11 cellular contexts compared by ENCODE assay signal in genomic region chr2:42967959-42968674, GRCh38.
DNase-seq lines count a peak whose midpoint lies in the region; ATAC-seq and TF ChIP-seq lines count a peak whose summit lies in the region.
"Had no signal": no experiment of that assay in that cellular context is flagged by ENCODE, and none has a peak within 500 bp of the region (broad histone marks: within the 10 kb centered on the region; RNA-seq: fewer than 3 reads in every experiment).

No MANE protein-coding gene starts in this region.

- H3K27me3 ChIP-seq in BE2C (no peaks in the 10 kb centered on the region), prostate gland (replicated peaks; ENCODE audit: insufficient read depth) (no peaks in the 10 kb centered on the region)

- H3K27ac ChIP-seq in prostate gland: peak overlapping the region; percentile 12 to 45

- DNase-seq in BE2C (peak; percentile 42), fibroblast of the aortic adventitia (ENCODE audit: low read depth) (peak; percentile 98), prostate gland (ENCODE audit: low spot score) (no peak), globus pallidus (ENCODE audit: low spot score) (no peak), NOMO-1 treated with DMSO at 0.1 percent for 48 hours (lab: John Stamatoyannopoulos, UW; ENCODE audit: unreplicated experiment) (no peak), NK-92 (lab: John Stamatoyannopoulos, UW; ENCODE audit: unreplicated experiment) (no peak)
- DNase-seq: activated CD4-positive, alpha-beta T cell treated with anti-CD3 and anti-CD28 coated beads for 1 hour; NCI-H187 treated with DMSO at 0.1 percent for 48 hours; stimulated activated CD4-positive, alpha-beta T cell treated with anti-CD3 and anti-CD28 coated beads, Interleukin-4, amount 100 ng/mL, for 1 hour had no signal

- TF ChIP-seq POLR2A in prostate gland (IDR thresholded peaks at IDR 0.05): no peak

- H3K4me3 ChIP-seq in BE2C (ENCODE audit: low read depth, low read length) (no peak overlapping the region), fibroblast of the aortic adventitia (ENCODE audit: low read depth, low read length) (no peak overlapping the region), prostate gland (no peak overlapping the region)

- intact Hi-C loops in prostate gland (cut with DNase I): no loop called here

- H3K9me3 ChIP-seq in BE2C (no peaks in the 10 kb centered on the region), prostate gland (no peaks in the 10 kb centered on the region)

- no peak for TF ChIP-seq CTCF in BE2C (IDR thresholded peaks at IDR 0.05; ENCODE audit: low read depth, low read length)
- no peak for TF ChIP-seq CTCF in fibroblast of the aortic adventitia (IDR thresholded peaks at IDR 0.05; ENCODE audit: insufficient read depth, low read length)
- no peak for TF ChIP-seq CTCF in prostate gland (IDR thresholded peaks at IDR 0.05)

- peaks cover 11% of the 10 kb centered on the region for H3K4me1 ChIP-seq in BE2C
- no peaks in the 10 kb centered on the region for H3K4me1 ChIP-seq in prostate gland (replicated peaks)

- WGBS in prostate gland: 70% methylated on average over 15 of the region's 15 CpGs

- ATAC-seq in HG03108 (IDR thresholded peaks at IDR 0.05; ENCODE audit: unreplicated experiment): no peak

- H3K36me3 ChIP-seq in BE2C (no peaks in the 10 kb centered on the region), prostate gland (no peaks in the 10 kb centered on the region)

TF ChIP-seq in PFSK-1, 5 proteins besides CTCF, POLR2A, EP300 and RAD21:
- peak; percentile 77 for TF ChIP-seq FOXP2 (optimal IDR thresholded peaks at IDR 0.05; ENCODE audit: borderline replicate concordance, extremely low read depth, extremely low read length, insufficient read depth)
- no peak for TF ChIP-seq SIN3A (IDR thresholded peaks at IDR 0.05; ENCODE audit: borderline replicate concordance, insufficient read depth, low read length)
- TF ChIP-seq POLR2AphosphoS5 (IDR thresholded peaks at IDR 0.05; ENCODE audit: low read depth, low read length): peak; percentile 39; the same call in 1 of the 2 replicates

Comparison
In these comparisons a context has a peak if more than half of its experiments do, and no peak if none do; other contexts are left out.
1. DNase-seq: peak in BE2C (single experiment) and fibroblast of the aortic adventitia (single experiment); none in prostate gland (single experiment), globus pallidus (single experiment), NOMO-1 treated with DMSO at 0.1 percent for 48 hours (single experiment) and NK-92 (single experiment).